13 cellular contexts compared by ENCODE assay signal in the genomic region with DNA sequence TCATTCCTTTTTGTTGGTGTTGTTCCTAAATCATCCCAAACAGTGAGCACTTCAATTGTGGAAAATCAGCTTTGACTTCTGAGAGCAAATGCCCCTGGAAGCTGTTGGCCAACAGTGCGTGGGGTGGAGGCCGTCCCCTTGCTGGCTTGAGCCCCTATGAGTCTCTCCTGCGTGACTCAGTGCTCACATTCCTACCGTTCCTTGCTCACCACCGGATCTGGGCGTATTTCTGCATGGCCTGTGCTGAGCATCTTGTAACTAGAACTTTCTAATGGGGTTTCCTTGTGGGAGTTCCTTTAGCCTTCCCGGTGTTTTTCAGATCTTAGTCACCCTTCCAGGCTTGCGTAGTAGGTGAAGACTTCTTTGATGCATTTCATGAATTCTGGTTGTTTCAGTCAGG. TPM values are rescaled to one million over a fixed set of nuclear protein-coding genes. Genes with fewer than 3 reads are reported as not detected.
DNase-seq lines count a peak whose midpoint lies in the region; ATAC-seq and TF ChIP-seq lines count a peak whose summit lies in the region.
"Had no signal": no experiment of that assay in that cellular context is flagged by ENCODE, and none has a peak within 500 bp of the region (broad histone marks: within the 10 kb centered on the region; RNA-seq: fewer than 3 reads in every experiment).

No MANE protein-coding gene starts in this region.

- no peak overlapping the region for H3K4me3 Mint-ChIP-seq in GM23338

- TF ChIP-seq CTCF in GM23338 (conservative IDR thresholded peaks at IDR 0.05; ENCODE audit: low read depth in 2 of 2) = no peak

- no peaks in the 10 kb centered on the region for H3K79me2 ChIP-seq in GM23338 (replicated peaks; ENCODE audit: insufficient read depth)

- ATAC-seq in sciatic nerve (peak; percentile 95), GM21423 (IDR thresholded peaks at IDR 0.05; ENCODE audit: unreplicated experiment) (no peak), GM23338 (no peak)
- ATAC-seq: activated naive CD4-positive, alpha-beta T cell treated with anti-CD3 and anti-CD28 coated beads, Interleukin-2, amount 50 U/mL, for 72 hours; left ventricle myocardium superior had no signal

- H2AFZ ChIP-seq in GM23338 = no peak overlapping the region
- H2AFZ ChIP-seq: PC-9 had no signal

- DNase-seq in EL (peak; percentile 99), RPMI7951 (ENCODE audit: low read depth) (peak; percentile 95), fibroblast of gingiva (ENCODE audit: low read depth) (peak; percentile 93), sciatic nerve (ENCODE audit: low spot score) (peak; percentile 76), NCI-H1105 (lab: John Stamatoyannopoulos, UW) (no peak), GM23338 (ENCODE audit: low spot score) (no peak), NCI-H2171 (lab: John Stamatoyannopoulos, UW) (no peak)
- DNase-seq: activated CD4-positive, CD25-positive, alpha-beta regulatory T cell; left ventricle myocardium superior; PC-9; retina had no signal

- H3K4me1 ChIP-seq in GM23338 (ENCODE audit: insufficient read depth) = peaks cover 9% of the 10 kb centered on the region

- H3F3A ChIP-seq in GM23338 (replicated peaks; ENCODE audit: low read depth) = no peaks in the 10 kb centered on the region

- no peak overlapping the region for H3K4me2 ChIP-seq in GM23338
- H3K4me2 ChIP-seq: PC-9 had no signal

- H3K27ac Mint-ChIP-seq in GM23338 = no peak overlapping the region
- H3K27ac Mint-ChIP-seq: activated naive CD4-positive, alpha-beta T cell treated with anti-CD3 and anti-CD28 coated beads, Interleukin-2, amount 50 U/mL, for 72 hours had no signal

- H3K36me3 Mint-ChIP-seq in GM23338 (ENCODE audit: low read depth) = no peaks in the 10 kb centered on the region; the same call in 2 of the 3 replicates
- H3K36me3 Mint-ChIP-seq: activated naive CD4-positive, alpha-beta T cell treated with anti-CD3 and anti-CD28 coated beads, Interleukin-2, amount 50 U/mL, for 72 hours had no signal

- no peak overlapping the region for H3K27ac ChIP-seq in GM23338 (ENCODE audit: low read depth)
- H3K27ac ChIP-seq: PC-9 had no signal

- H3K36me3 ChIP-seq in GM23338 (ENCODE audit: insufficient read depth) = no peaks in the 10 kb centered on the region

- no peaks in the 10 kb centered on the region for H3K27me3 ChIP-seq in GM23338 (ENCODE audit: insufficient read depth)

- no peaks in the 10 kb centered on the region; the same call in 2 of the 3 replicates for H3K9me3 Mint-ChIP-seq in GM23338
- H3K9me3 Mint-ChIP-seq: activated naive CD4-positive, alpha-beta T cell treated with anti-CD3 and anti-CD28 coated beads, Interleukin-2, amount 50 U/mL, for 72 hours had no signal

- intact Hi-C loops in sciatic nerve (cut with DNase I) = no loop called here

- peaks cover 16% of the 10 kb centered on the region for H3K27me3 Mint-ChIP-seq in GM23338 (ENCODE audit: insufficient read depth, low read depth, poor library complexity)

- H3K4me1 Mint-ChIP-seq in GM23338 = peaks cover 20% of the 10 kb centered on the region

- H3K4me3 ChIP-seq in GM23338 = no peak overlapping the region
- H3K4me3 ChIP-seq: PC-9 had no signal

- no peaks in the 10 kb centered on the region for H3K9me2 ChIP-seq in GM23338 (ENCODE audit: insufficient read depth)

- no peaks in the 10 kb centered on the region for H4K20me1 ChIP-seq in GM23338 (replicated peaks; ENCODE audit: insufficient read depth)

TF ChIP-seq in GM23338, 12 proteins besides CTCF, POLR2A, EP300 and RAD21 (continues in another document):
- TF ChIP-seq, protein P1, sequence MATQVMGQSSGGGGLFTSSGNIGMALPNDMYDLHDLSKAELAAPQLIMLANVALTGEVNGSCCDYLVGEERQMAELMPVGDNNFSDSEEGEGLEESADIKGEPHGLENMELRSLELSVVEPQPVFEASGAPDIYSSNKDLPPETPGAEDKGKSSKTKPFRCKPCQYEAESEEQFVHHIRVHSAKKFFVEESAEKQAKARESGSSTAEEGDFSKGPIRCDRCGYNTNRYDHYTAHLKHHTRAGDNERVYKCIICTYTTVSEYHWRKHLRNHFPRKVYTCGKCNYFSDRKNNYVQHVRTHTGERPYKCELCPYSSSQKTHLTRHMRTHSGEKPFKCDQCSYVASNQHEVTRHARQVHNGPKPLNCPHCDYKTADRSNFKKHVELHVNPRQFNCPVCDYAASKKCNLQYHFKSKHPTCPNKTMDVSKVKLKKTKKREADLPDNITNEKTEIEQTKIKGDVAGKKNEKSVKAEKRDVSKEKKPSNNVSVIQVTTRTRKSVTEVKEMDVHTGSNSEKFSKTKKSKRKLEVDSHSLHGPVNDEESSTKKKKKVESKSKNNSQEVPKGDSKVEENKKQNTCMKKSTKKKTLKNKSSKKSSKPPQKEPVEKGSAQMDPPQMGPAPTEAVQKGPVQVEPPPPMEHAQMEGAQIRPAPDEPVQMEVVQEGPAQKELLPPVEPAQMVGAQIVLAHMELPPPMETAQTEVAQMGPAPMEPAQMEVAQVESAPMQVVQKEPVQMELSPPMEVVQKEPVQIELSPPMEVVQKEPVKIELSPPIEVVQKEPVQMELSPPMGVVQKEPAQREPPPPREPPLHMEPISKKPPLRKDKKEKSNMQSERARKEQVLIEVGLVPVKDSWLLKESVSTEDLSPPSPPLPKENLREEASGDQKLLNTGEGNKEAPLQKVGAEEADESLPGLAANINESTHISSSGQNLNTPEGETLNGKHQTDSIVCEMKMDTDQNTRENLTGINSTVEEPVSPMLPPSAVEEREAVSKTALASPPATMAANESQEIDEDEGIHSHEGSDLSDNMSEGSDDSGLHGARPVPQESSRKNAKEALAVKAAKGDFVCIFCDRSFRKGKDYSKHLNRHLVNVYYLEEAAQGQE (IDR thresholded peaks at IDR 0.05; ENCODE audit: unreplicated experiment) = no peak
- no peak for TF ChIP-seq EZH2phosphoT487 (IDR thresholded peaks at IDR 0.05; ENCODE audit: unreplicated experiment)
- TF ChIP-seq, protein P2, sequence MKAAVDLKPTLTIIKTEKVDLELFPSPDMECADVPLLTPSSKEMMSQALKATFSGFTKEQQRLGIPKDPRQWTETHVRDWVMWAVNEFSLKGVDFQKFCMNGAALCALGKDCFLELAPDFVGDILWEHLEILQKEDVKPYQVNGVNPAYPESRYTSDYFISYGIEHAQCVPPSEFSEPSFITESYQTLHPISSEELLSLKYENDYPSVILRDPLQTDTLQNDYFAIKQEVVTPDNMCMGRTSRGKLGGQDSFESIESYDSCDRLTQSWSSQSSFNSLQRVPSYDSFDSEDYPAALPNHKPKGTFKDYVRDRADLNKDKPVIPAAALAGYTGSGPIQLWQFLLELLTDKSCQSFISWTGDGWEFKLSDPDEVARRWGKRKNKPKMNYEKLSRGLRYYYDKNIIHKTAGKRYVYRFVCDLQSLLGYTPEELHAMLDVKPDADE (IDR thresholded peaks at IDR 0.05) = no peak

RNA-seq across cellular contexts. Expression of a gene that starts 7.2 kb away (rescaled TPM):
- total RNA-seq in RPMI7951 (2014; rRNA removed; shearing (Covaris generic)) = not detected in 2 replicates
- not detected for total RNA-seq in sciatic nerve
- total RNA-seq in GM23338 (2014; rRNA removed; shearing (Covaris generic)) = not detected in 2 replicates
- polyA plus RNA-seq in GM23338 (2016; fragmentation: Nextera tagmentation; extraction: Ambion mirVana) = not detected in 2 replicates
- total RNA-seq: activated naive CD4-positive, alpha-beta T cell treated with anti-CD3 and anti-CD28 coated beads, Interleukin-2, amount 50 U/mL, for 72 hours; left ventricle myocardium superior; PC-9 had no signal

RNA-seq across cellular contexts. Expression of a gene that starts 14.7 kb away (rescaled TPM):
- 0.12 and 0.78 TPM in 2 replicates for total RNA-seq in RPMI7951 (2014; rRNA removed; shearing (Covaris generic))
- 28.5 TPM for total RNA-seq in sciatic nerve
- total RNA-seq in GM23338 (2014; rRNA removed; shearing (Covaris generic)) = not detected in 2 replicates
- not detected in 2 replicates for polyA plus RNA-seq in GM23338 (2016; fragmentation: Nextera tagmentation; extraction: Ambion mirVana)
- total RNA-seq: PC-9 had no signal

RNA-seq across cellular contexts. Expression of a gene that starts 50.6 kb away (rescaled TPM):
- 1.4 and 2.1 TPM in 2 replicates for total RNA-seq in RPMI7951 (2014; rRNA removed; shearing (Covaris generic))
- not detected for total RNA-seq in sciatic nerve
- not detected in 2 replicates for total RNA-seq in GM23338 (2014; rRNA removed; shearing (Covaris generic))
- polyA plus RNA-seq in GM23338 (2016; fragmentation: Nextera tagmentation; extraction: Ambion mirVana) = not detected in 2 replicates
- total RNA-seq: activated naive CD4-positive, alpha-beta T cell treated with anti-CD3 and anti-CD28 coated beads, Interleukin-2, amount 50 U/mL, for 72 hours; left ventricle myocardium superior; PC-9 had no signal

Comparison
In these comparisons a context has a peak if more than half of its experiments do, and no peak if none do; other contexts are left out.
1. DNase-seq: peak in EL (single experiment), RPMI7951 (single experiment), fibroblast of gingiva (single experiment) and sciatic nerve (single experiment); none in NCI-H1105 (single experiment), GM23338 (single experiment) and NCI-H2171 (single experiment).
2. RNA of a gene that starts 14.7 kb away (total RNA-seq): 28.5 TPM in sciatic nerve (single experiment); 0.12 to 0.78 TPM in RPMI7951 and not detected in GM23338; every median in the first group is over 10 times any median in the second.